Comparison of ENCODE assay signal across 27 cellular contexts in the genomic region with DNA sequence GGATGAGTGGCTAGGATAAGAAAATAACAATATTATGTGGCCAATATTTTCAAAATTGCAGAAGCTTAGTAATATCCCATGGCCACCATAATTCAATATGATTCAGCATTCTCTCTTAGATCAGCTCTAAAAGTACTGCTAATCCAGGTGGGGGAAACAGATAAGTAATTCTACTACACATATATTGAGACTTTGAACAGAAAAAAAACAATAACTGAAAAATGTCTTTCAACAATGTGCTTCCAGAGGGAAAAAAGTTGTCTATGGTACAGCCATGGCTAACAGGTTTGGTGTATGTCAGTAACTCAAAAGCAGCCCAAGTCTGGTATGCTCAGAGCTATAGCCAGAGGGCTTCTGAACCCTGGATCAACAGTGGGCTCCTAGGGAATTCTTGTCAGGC.
"Had no signal": no experiment of that assay in that cellular context is flagged by ENCODE, and none has a peak within 500 bp of the region (broad histone marks: within the 10 kb centered on the region; RNA-seq: fewer than 3 reads in every experiment).

No MANE protein-coding gene starts in this region.

- FAIRE-seq: colon had no signal

- H3K27ac Mint-ChIP-seq: activated CD4-positive, alpha-beta memory T cell treated with anti-CD3 and anti-CD28 coated beads for 36 hours; activated CD4-positive, alpha-beta T cell treated with anti-CD3 and anti-CD28 coated beads for 36 hours; activated CD4-positive, alpha-beta T cell treated with anti-CD3 and anti-CD28 coated beads, Interleukin-2, amount 10 ng/mL, durations not matched to agents 24 days and 14 days; activated naive CD4-positive, alpha-beta T cell treated with anti-CD3 and anti-CD28 coated beads, Interleukin-2, amount 10 ng/mL, durations not matched to agents 7 days and 5 days; activated T-helper 1 cell treated with anti-CD3 and anti-CD28 coated beads, Interleukin-12 subunit alpha, Interleukin-12 subunit beta, Interleukin-2, Interleukin-4 antibody, amounts not matched to agents 30 ng/mL and 10 ng/mL and 1 ng/mL, durations not matched to agents 14 hours and 24 hours and 36 hours; activated T-helper 2 cell treated with anti-CD3 and anti-CD28 coated beads, Interferon-gamma antibody, Interleukin-2, Interleukin-4, amounts not matched to agents 10 μg/mL and 5 μg/mL and 100 μg/mL, durations not matched to agents 14 hours and 24 hours and 36 hours; effector memory CD8-positive, alpha-beta T cell had no signal

- H3K4me1 Mint-ChIP-seq: activated CD4-positive, alpha-beta T cell treated with anti-CD3 and anti-CD28 coated beads, Interleukin-2, amount 10 ng/mL, durations not matched to agents 24 days and 14 days; activated naive CD4-positive, alpha-beta T cell treated with anti-CD3 and anti-CD28 coated beads, Interleukin-2, amount 10 ng/mL, durations not matched to agents 7 days and 5 days had no signal

- H3K36me3 Mint-ChIP-seq: activated naive CD4-positive, alpha-beta T cell treated with anti-CD3 and anti-CD28 coated beads, Interleukin-2, amount 50 U/mL, for 72 hours had no signal

- DNase-seq: activated CD4-positive, alpha-beta memory T cell treated with anti-CD3 and anti-CD28 coated beads for 36 hours; activated CD4-positive, alpha-beta T cell treated with anti-CD3 and anti-CD28 coated beads for 36 hours; activated CD4-positive, alpha-beta T cell treated with anti-CD3 and anti-CD28 coated beads, Interleukin-2, amount 10 ng/mL, durations not matched to agents 24 days and 14 days; activated CD4-positive, CD25-positive, alpha-beta regulatory T cell; activated CD4-positive, CD25-positive, alpha-beta regulatory T cell treated with anti-CD3 and anti-CD28 coated beads, Interleukin-2, amount 50 U/mL, for 72 hours; activated CD8-positive, alpha-beta memory T cell treated with anti-CD3 and anti-CD28 coated beads, Interleukin-2, amount 50 U/mL, for 48 hours; activated gamma-delta T cell; activated naive CD4-positive, alpha-beta T cell; activated naive CD4-positive, alpha-beta T cell treated with anti-CD3 and anti-CD28 coated beads, Interleukin-2, amount 10 ng/mL, durations not matched to agents 7 days and 5 days; activated T-cell treated with anti-CD3 and anti-CD28 coated beads, Interleukin-2, amount 50 U/mL, for 4 hours; amygdala; aorta; body of pancreas; caudate nucleus; cortex of kidney; dermis blood vessel endothelial cell; effector CD4-positive, alpha-beta T cell; effector memory CD8-positive, alpha-beta T cell; esophagus squamous epithelium; foreskin melanocyte; heart right ventricle; T-helper 2 cell had no signal

- H3K9me3 Mint-ChIP-seq: activated CD4-positive, alpha-beta memory T cell treated with anti-CD3 and anti-CD28 coated beads for 36 hours; activated CD4-positive, alpha-beta T cell treated with anti-CD3 and anti-CD28 coated beads, Interleukin-2, amount 10 ng/mL, durations not matched to agents 24 days and 14 days; activated naive CD4-positive, alpha-beta T cell treated with anti-CD3 and anti-CD28 coated beads, Interleukin-2, amount 10 ng/mL, durations not matched to agents 7 days and 5 days; activated naive CD4-positive, alpha-beta T cell treated with anti-CD3 and anti-CD28 coated beads, Interleukin-2, amount 50 U/mL, for 72 hours; activated T-cell treated with anti-CD3 and anti-CD28 coated beads, Interleukin-2, amount 50 U/mL, for 4 hours; activated T-helper 1 cell treated with anti-CD3 and anti-CD28 coated beads, Interleukin-12 subunit alpha, Interleukin-12 subunit beta, Interleukin-2, Interleukin-4 antibody, amounts not matched to agents 30 ng/mL and 10 ng/mL and 1 ng/mL, durations not matched to agents 14 hours and 24 hours and 36 hours; activated T-helper 2 cell treated with anti-CD3 and anti-CD28 coated beads, Interferon-gamma antibody, Interleukin-2, Interleukin-4, amounts not matched to agents 10 μg/mL and 5 μg/mL and 100 μg/mL, durations not matched to agents 14 hours and 24 hours and 36 hours; effector memory CD8-positive, alpha-beta T cell had no signal

- ATAC-seq: activated CD4-positive, alpha-beta T cell treated with anti-CD3 and anti-CD28 coated beads for 36 hours; activated naive CD4-positive, alpha-beta T cell treated with anti-CD3 and anti-CD28 coated beads, Interleukin-2, amount 50 U/mL, for 72 hours; activated T-cell treated with anti-CD3 and anti-CD28 coated beads, Interleukin-2, amount 50 U/mL, for 4 hours; body of pancreas; effector memory CD8-positive, alpha-beta T cell; gastroesophageal sphincter; heart right ventricle had no signal

- H3K4me3 Mint-ChIP-seq: activated CD4-positive, alpha-beta memory T cell treated with anti-CD3 and anti-CD28 coated beads for 36 hours; activated CD4-positive, alpha-beta T cell treated with anti-CD3 and anti-CD28 coated beads for 36 hours; activated CD4-positive, alpha-beta T cell treated with anti-CD3 and anti-CD28 coated beads, Interleukin-2, amount 10 ng/mL, durations not matched to agents 24 days and 14 days; activated naive CD4-positive, alpha-beta T cell treated with anti-CD3 and anti-CD28 coated beads, Interleukin-2, amount 10 ng/mL, durations not matched to agents 7 days and 5 days; activated T-cell treated with anti-CD3 and anti-CD28 coated beads, Interleukin-2, amount 50 U/mL, for 4 hours; activated T-helper 1 cell treated with anti-CD3 and anti-CD28 coated beads, Interleukin-12 subunit alpha, Interleukin-12 subunit beta, Interleukin-2, Interleukin-4 antibody, amounts not matched to agents 30 ng/mL and 10 ng/mL and 1 ng/mL, durations not matched to agents 14 hours and 24 hours and 36 hours; effector memory CD8-positive, alpha-beta T cell had no signal

- H3K27me3 Mint-ChIP-seq: activated CD4-positive, alpha-beta memory T cell treated with anti-CD3 and anti-CD28 coated beads for 36 hours; activated CD4-positive, alpha-beta T cell treated with anti-CD3 and anti-CD28 coated beads for 36 hours; activated CD4-positive, alpha-beta T cell treated with anti-CD3 and anti-CD28 coated beads, Interleukin-2, amount 10 ng/mL, durations not matched to agents 24 days and 14 days; activated naive CD4-positive, alpha-beta T cell treated with anti-CD3 and anti-CD28 coated beads, Interleukin-2, amount 10 ng/mL, durations not matched to agents 7 days and 5 days; effector memory CD8-positive, alpha-beta T cell had no signal
